1 cellular context compared by ENCODE assay signal in genomic region chr17:42311240-42312034, GRCh38.
A peak's percentile ranks its signal among the peaks of the same experiment; 100 is the strongest.
TF ChIP-seq lines count a peak whose summit lies in the region.

No MANE protein-coding gene starts in this region.

TF ChIP-seq in K562, 482 proteins besides CTCF, POLR2A, EP300 and RAD21 (continued from another document and continues in another):
- TF ChIP-seq MYBL2 (IDR thresholded peaks at IDR 0.05; ENCODE audit: low read depth) (no peak), MYBL2 (CRISPR knock-in tag; IDR thresholded peaks at IDR 0.05; ENCODE audit: borderline replicate concordance) (no peak), CGGBP1 (CRISPR knock-in tag; IDR thresholded peaks at IDR 0.05) (no peak), NRF1 (conservative IDR thresholded peaks at IDR 0.05 in 1 of 2, IDR thresholded peaks at IDR 0.05 in 1 of 2) (peak; percentile 61 to 65; a peak in 3 of 4 replicates), KDM2B (CRISPR knock-in tag; IDR thresholded peaks at IDR 0.05) (no peak; the same call in 1 of the 2 replicates), PCBP1 (IDR thresholded peaks at IDR 0.05; ENCODE audit: low read depth, low read length, poor library complexity, severe bottlenecking) (no peak), ELF4 (CRISPR knock-in tag; IDR thresholded peaks at IDR 0.05) (peak; percentile 45; the same call in 1 of the 2 replicates), CUX1 (CRISPR knock-in tag; IDR thresholded peaks at IDR 0.05) (no peak), SMAD1 (IDR thresholded peaks at IDR 0.05; ENCODE audit: low read depth, low read length, partially characterized antibody) (peak; percentile 89), E2F1 (CRISPR knock-in tag; IDR thresholded peaks at IDR 0.05) (no peak), ZNF57 (CRISPR knock-in tag; IDR thresholded peaks at IDR 0.05) (no peak), HMBOX1 (IDR thresholded peaks at IDR 0.05) (peak; percentile 27; the same call in 1 of the 2 replicates), KHSRP (IDR thresholded peaks at IDR 0.05) (no peak), POLR2B (IDR thresholded peaks at IDR 0.05; ENCODE audit: low read depth, partially characterized antibody) (peak; percentile 44), RB1 (IDR thresholded peaks at IDR 0.05; ENCODE audit: low read depth) (no peak), PREB (CRISPR knock-in tag; IDR thresholded peaks at IDR 0.05) (no peak), CREB3 (tag; conservative IDR thresholded peaks at IDR 0.05; ENCODE audit: low read depth) (peak; percentile 54; the same call in 1 of the 2 replicates), SETDB1 (IDR thresholded peaks at IDR 0.05; ENCODE audit: low read length) (no peak), ZNF408 (CRISPR knock-in tag; IDR thresholded peaks at IDR 0.05; ENCODE audit: low read depth) (no peak), BRF1 (IDR thresholded peaks at IDR 0.05; ENCODE audit: borderline replicate concordance, extremely low read depth, insufficient read length) (no peak), SNAPC5 (CRISPR knock-in tag; IDR thresholded peaks at IDR 0.05) (no peak), U2AF1 (optimal IDR thresholded peaks at IDR 0.05; ENCODE audit: low read depth, low read length) (no peak), ZNF431 (CRISPR knock-in tag; IDR thresholded peaks at IDR 0.05) (no peak), FOXJ3 (CRISPR knock-in tag; IDR thresholded peaks at IDR 0.05) (no peak), SP1 (CRISPR knock-in tag; IDR thresholded peaks at IDR 0.05) (no peak), HCFC1 (IDR thresholded peaks at IDR 0.05; ENCODE audit: low read depth, low read length) (peak; percentile 20; the same call in 1 of the 2 replicates), MAFG (tag; conservative IDR thresholded peaks at IDR 0.05) (no peak), PRPF4 (IDR thresholded peaks at IDR 0.05; ENCODE audit: insufficient read depth, low read depth, low read length, poor library complexity, severe bottlenecking) (no peak), ZNF561 (CRISPR knock-in tag; conservative IDR thresholded peaks at IDR 0.05) (no peak), ZNF347 (CRISPR knock-in tag; IDR thresholded peaks at IDR 0.05; ENCODE audit: low read depth) (peak; percentile 31; the same call in 1 of the 2 replicates), PHB (CRISPR knock-in tag; IDR thresholded peaks at IDR 0.05) (no peak), ARID4B (CRISPR knock-in tag; IDR thresholded peaks at IDR 0.05) (0 out of 2 replicates have a peak, but pooled peaks have one; percentile 38), HDAC2 (IDR thresholded peaks at IDR 0.05) (no peak), NR0B1 (IDR thresholded peaks at IDR 0.05; ENCODE audit: partially characterized antibody) (no peak), GATAD2B (IDR thresholded peaks at IDR 0.05; ENCODE audit: borderline replicate concordance) (no peak), ZNF551 (CRISPR knock-in tag; IDR thresholded peaks at IDR 0.05) (no peak), SUPT5H (IDR thresholded peaks at IDR 0.05) (peak; percentile 76), ZNF644 (tag; IDR thresholded peaks at IDR 0.05; ENCODE audit: low read depth) (no peak), NCOA1 (IDR thresholded peaks at IDR 0.05; ENCODE audit: low read depth) (no peak), GABPA (tag; conservative IDR thresholded peaks at IDR 0.05; ENCODE audit: low read depth) (no peak), RBM39 (optimal IDR thresholded peaks at IDR 0.05; ENCODE audit: low read depth, low read length) (no peak), TCF15 (CRISPR knock-in tag; IDR thresholded peaks at IDR 0.05) (no peak), ZNF197 (CRISPR knock-in tag; IDR thresholded peaks at IDR 0.05; ENCODE audit: low read depth) (no peak), ESRRA (IDR thresholded peaks at IDR 0.05; ENCODE audit: borderline replicate concordance, low read depth) (no peak), HDAC8 (tag; IDR thresholded peaks at IDR 0.05) (peak; percentile 60; the same call in 1 of the 2 replicates), CHCHD3 (CRISPR knock-in tag; IDR thresholded peaks at IDR 0.05) (no peak), USF2 (CRISPR knock-in tag; IDR thresholded peaks at IDR 0.05) (peak; percentile 24; the same call in 1 of the 2 replicates), ZNF655 (CRISPR knock-in tag; IDR thresholded peaks at IDR 0.05) (no peak), ZNF668 (CRISPR knock-in tag; IDR thresholded peaks at IDR 0.05) (no peak), PTRF (tag; IDR thresholded peaks at IDR 0.05) (no peak), HNRNPUL1 (IDR thresholded peaks at IDR 0.05; ENCODE audit: low read length) (no peak), ZNF3 (CRISPR knock-in tag; IDR thresholded peaks at IDR 0.05) (no peak)
